Comparison of ENCODE assay signal across 8 cellular contexts in the genomic region with DNA sequence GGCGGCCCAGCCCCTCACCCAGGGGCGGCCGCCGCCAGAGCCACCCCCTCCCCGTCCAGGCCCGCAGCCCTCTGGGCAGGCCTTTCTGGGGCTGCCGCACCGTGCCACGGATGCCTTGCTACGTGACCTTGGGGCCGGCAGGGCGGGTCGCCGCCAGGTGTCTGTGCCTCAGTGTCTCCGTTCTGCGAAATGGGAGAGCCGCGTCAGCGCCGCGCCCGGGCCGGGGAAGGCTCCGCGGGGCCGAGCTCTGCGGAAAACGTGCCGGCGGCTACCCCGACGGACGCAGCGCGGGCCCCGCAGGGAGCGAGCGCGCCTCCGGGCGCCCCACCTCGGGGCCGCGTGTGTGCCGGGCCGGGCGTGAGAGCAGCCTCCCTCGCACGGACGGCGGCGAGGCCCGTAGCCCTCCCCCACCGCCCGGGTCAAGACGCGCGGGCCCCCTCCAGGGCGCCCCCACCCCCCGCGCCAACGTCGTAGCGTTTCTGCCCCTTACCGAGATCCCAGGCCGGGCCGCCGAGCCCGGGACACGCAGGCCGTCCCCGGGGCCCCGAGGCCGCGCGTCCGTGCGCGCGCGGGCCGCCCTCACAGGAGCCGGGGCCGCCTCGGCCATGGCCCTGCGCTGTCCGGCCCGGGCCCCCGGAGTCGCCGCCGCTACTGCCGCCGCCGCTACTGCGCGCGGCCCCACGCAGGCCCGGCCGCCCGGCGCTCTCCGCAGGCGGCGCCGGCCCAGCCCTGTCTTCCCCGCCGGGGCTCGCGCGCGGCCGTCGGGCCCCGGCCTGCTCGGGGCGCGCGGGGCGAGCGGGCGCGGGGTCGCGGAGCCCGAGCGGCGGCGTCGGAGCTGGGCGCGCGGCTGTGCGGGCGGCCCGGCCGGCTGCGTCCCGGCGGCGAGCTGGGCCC. TPM values are rescaled to one million over a fixed set of nuclear protein-coding genes. Genes with fewer than 3 reads are reported as not detected.
A peak's percentile ranks its signal among the peaks of the same experiment; 100 is the strongest.
DNase-seq lines count a peak whose midpoint lies in the region; ATAC-seq, FAIRE-seq and TF ChIP-seq lines count a peak whose summit lies in the region.

No MANE protein-coding gene starts in this region.

- BruUV-seq in PC-9 (replicated peaks; lab: Mats Ljungman, UMichigan) = no TSS peak

- no peak overlapping the region for H3K27ac ChIP-seq in cardiac muscle cell
- H3K27ac ChIP-seq in PC-9 = no peak overlapping the region
- no peak overlapping the region for H3K27ac ChIP-seq in ectodermal cell (ENCODE audit: insufficient read depth, low read depth, low read length, poor library complexity, severe bottlenecking)
- no peak overlapping the region for H3K27ac ChIP-seq in mucosa of rectum (ENCODE audit: low read depth in 2 of 2, low read length in 2 of 2)

- POLR2A ChIA-PET in PC-9 (lab: Charles Lee; ENCODE audit: unreplicated experiment) = interaction anchor here (0.6 to 0.7 kb wide), 2 partner anchors 37 to 395 kb away, joined by 4 to 20 read pairs; no protein-coding TSS in a partner anchor

- H3K9me2 ChIP-seq in PC-9 (ENCODE audit: insufficient read depth) = no peaks in the 10 kb centered on the region

- CTCF ChIA-PET in PC-9 (lab: Charles Lee) = interaction anchor here (0.6 kb wide), 1 partner anchor 130 kb away, joined by 3 read pairs; no protein-coding TSS in a partner anchor

- intact Hi-C loops in cardiac septum (cut with DNase I) (no loop called here), PC-9 (cut with micrococcal nuclease; ENCODE audit: unreplicated experiment) (no loop called here)

- WGBS in ectodermal cell, 2 experiments = 1% methylated on average over 142 of the region's 142 CpGs

- H3K4me3 ChIP-seq in cardiac muscle cell (peak overlapping the region; percentile 86), PC-9 (peak overlapping the region; percentile 59; the same call in 1 of the 2 replicates), ectodermal cell (ENCODE audit: insufficient read depth, low read depth, low read length) (peak overlapping the region; percentile 49), mucosa of rectum (ENCODE audit: low read length in 2 of 2) (peak overlapping the region; percentile 62 to 65)

- TF ChIP-seq CTCF in cardiac muscle cell (IDR thresholded peaks at IDR 0.05; ENCODE audit: low read depth, low read length) (no peak), PC-9 (conservative IDR thresholded peaks at IDR 0.05) (no peak)

- H3F3A ChIP-seq in PC-9 (ENCODE audit: insufficient read depth, low read depth) = no peaks in the 10 kb centered on the region

- no peak for FAIRE-seq in urothelium cell line (lab: Jason Lieb, UNC)

- H3K27me3 ChIP-seq in cardiac muscle cell = no peaks in the 10 kb centered on the region
- no peaks in the 10 kb centered on the region for H3K27me3 ChIP-seq in PC-9 (ENCODE audit: insufficient read depth, low read depth)
- peaks cover 27% of the 10 kb centered on the region for H3K27me3 ChIP-seq in ectodermal cell (ENCODE audit: control insufficient read depth, insufficient read depth, low read length, poor library complexity, severe bottlenecking)
- peaks cover 0 to 3% of the 10 kb centered on the region in 2 donors for H3K27me3 ChIP-seq in mucosa of rectum (ENCODE audit: control insufficient read depth in 2 of 2, insufficient read depth in 2 of 2, low read length in 2 of 2)

- H3K4me1 ChIP-seq in cardiac muscle cell (ENCODE audit: low read depth) (peaks cover 10% of the 10 kb centered on the region), PC-9 (replicated peaks; ENCODE audit: insufficient read depth) (peaks cover 12% of the 10 kb centered on the region), ectodermal cell (ENCODE audit: control insufficient read depth, insufficient read depth, low read length) (peaks cover 18% of the 10 kb centered on the region), mucosa of rectum (ENCODE audit: control insufficient read depth in 2 of 2, insufficient read depth in 2 of 2, low read length in 2 of 2) (peaks cover 6 to 7% of the 10 kb centered on the region in 2 donors)

- DNase-seq in cardiac muscle cell (ENCODE audit: low read depth in 1 of 2, low spot score in 1 of 2) (peak; percentile 15 to 58), cardiac septum (ENCODE audit: low spot score) (no peak), PC-9 (peak in 1 of 2 experiments; percentile 30), urothelium cell line (ENCODE audit: low spot score) (peak; percentile 10), NOMO-1 (lab: John Stamatoyannopoulos, UW; ENCODE audit: unreplicated experiment in 2 of 2) (no peak)

- peak overlapping the region in 1 of 2 donors; percentile 84 for H3K9ac ChIP-seq in mucosa of rectum (ENCODE audit: low read depth in 1 of 2, low read length in 2 of 2)

- H3K9me3 ChIP-seq in cardiac muscle cell (ENCODE audit: low read depth) = no peaks in the 10 kb centered on the region
- no peaks in the 10 kb centered on the region for H3K9me3 ChIP-seq in PC-9 (ENCODE audit: insufficient read depth, low read depth)
- H3K9me3 ChIP-seq in ectodermal cell (ENCODE audit: control insufficient read depth, low read length) = no peaks in the 10 kb centered on the region
- no peaks in the 10 kb centered on the region for H3K9me3 ChIP-seq in mucosa of rectum (ENCODE audit: control insufficient read depth in 2 of 2, low read length in 2 of 2)

- peaks cover 14% of the 10 kb centered on the region; the same call in 1 of the 2 replicates for H4K20me1 ChIP-seq in PC-9 (ENCODE audit: insufficient read depth)

- peak; percentile 39 for ATAC-seq in HG02678 (IDR thresholded peaks at IDR 0.05; ENCODE audit: unreplicated experiment)

- peaks cover 27% of the 10 kb centered on the region for H3K79me2 ChIP-seq in PC-9 (ENCODE audit: low read depth)

- H3K36me3 ChIP-seq in cardiac muscle cell = peaks cover 2% of the 10 kb centered on the region
- H3K36me3 ChIP-seq in PC-9 (ENCODE audit: low read depth) = no peaks in the 10 kb centered on the region; the same call in 1 of the 2 replicates
- peaks cover 11% of the 10 kb centered on the region for H3K36me3 ChIP-seq in ectodermal cell (ENCODE audit: control insufficient read depth, insufficient read depth, low read length)
- H3K36me3 ChIP-seq in mucosa of rectum (ENCODE audit: control insufficient read depth in 2 of 2, insufficient read depth in 2 of 2, low read length in 2 of 2) = peaks cover 10 to 12% of the 10 kb centered on the region in 2 donors

- H3K4me2 ChIP-seq in PC-9 = peak overlapping the region; percentile 75

- no peak overlapping the region; the same call in 1 of the 2 replicates for H2AFZ ChIP-seq in PC-9

RNA-seq across cellular contexts. Expression of a gene that starts 1.1 kb away (rescaled TPM):
- total RNA-seq in cardiac muscle cell (16.0 and 19.5 TPM in 2 replicates), cardiac septum (7.6 TPM), PC-9 (2021) (10.6 and 13.3 TPM in 2 replicates)
- 17.6 and 20.0 TPM in 2 replicates for polyA plus RNA-seq in cardiac muscle cell
- polyA plus RNA-seq in ectodermal cell (2013, experiment 1 of 4) = 20.7 TPM
- polyA plus RNA-seq in ectodermal cell (2013, experiment 2 of 4) = 22.2 TPM
- 15.9 TPM for polyA plus RNA-seq in ectodermal cell (2013, experiment 3 of 4)
- 17.9 TPM for polyA plus RNA-seq in ectodermal cell (2013, experiment 4 of 4)

RNA-seq across cellular contexts. Expression of a gene that starts 37.8 kb away (rescaled TPM):
- total RNA-seq in cardiac muscle cell = 28.3 and 32.9 TPM in 2 replicates
- 19.7 and 21.8 TPM in 2 replicates for polyA plus RNA-seq in cardiac muscle cell
- total RNA-seq in cardiac septum = 9.2 TPM
- 19.2 and 19.3 TPM in 2 replicates for total RNA-seq in PC-9 (2021)
- 20.1 TPM for polyA plus RNA-seq in ectodermal cell (2013, experiment 1 of 4)
- polyA plus RNA-seq in ectodermal cell (2013, experiment 2 of 4) = 18.8 TPM
- 15.5 TPM for polyA plus RNA-seq in ectodermal cell (2013, experiment 3 of 4)
- polyA plus RNA-seq in ectodermal cell (2013, experiment 4 of 4) = 18.2 TPM

Comparison
In these comparisons a context has a peak if more than half of its experiments do, and no peak if none do; other contexts are left out.
1. DNase-seq: peak in cardiac muscle cell (2 of 2) and urothelium cell line (single experiment); none in cardiac septum (single experiment) and NOMO-1 (0 of 2).
2. Peak in every context shown above with its lines, with median percentiles within 50 percentile points of each other: H3K4me3 ChIP-seq.